Comparison of ENCODE assay signal across 20 cellular contexts in the genomic region with DNA sequence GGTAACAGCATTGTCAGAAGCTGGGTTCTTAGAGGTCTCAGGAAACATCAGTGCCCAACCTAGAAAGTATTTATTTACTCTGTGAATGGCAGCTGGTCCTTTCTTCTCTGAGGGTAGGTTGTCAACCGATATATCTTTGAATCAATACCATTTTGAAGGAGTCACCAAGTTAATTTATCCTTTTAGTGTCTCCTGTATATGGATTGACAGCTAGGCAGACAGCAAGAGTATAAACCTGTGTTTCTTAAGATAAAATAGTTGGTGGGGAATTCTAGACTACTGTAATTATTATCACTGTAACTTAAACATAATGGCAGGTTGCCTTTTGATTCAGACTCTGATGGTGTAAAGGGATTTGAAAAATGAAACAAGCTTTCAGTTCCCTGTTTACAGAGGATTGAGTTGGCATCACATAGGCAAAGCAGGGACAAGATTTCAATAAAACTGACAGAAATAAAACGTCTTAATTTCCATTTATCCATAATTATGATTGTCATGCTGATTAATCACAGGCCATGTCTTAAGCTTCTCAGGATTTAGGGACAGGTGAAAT.
"Had no signal": no experiment of that assay in that cellular context is flagged by ENCODE, and none has a peak within 500 bp of the region (broad histone marks: within the 10 kb centered on the region; RNA-seq: fewer than 3 reads in every experiment).

No MANE protein-coding gene starts in this region.

- H3K27ac ChIP-seq: cardiac muscle cell, gastrocnemius medialis, psoas muscle, right lobe of liver had no signal

- H3K27ac Mint-ChIP-seq: activated CD8-positive, alpha-beta memory T cell treated with anti-CD3 and anti-CD28 coated beads, Interleukin-2, amount 10 ng/mL, durations not matched to agents 7 days and 5 days; activated naive CD4-positive, alpha-beta T cell treated with anti-CD3 and anti-CD28 coated beads, Interleukin-2, amount 10 ng/mL, durations not matched to agents 7 days and 5 days; activated T-helper 2 cell treated with anti-CD3 and anti-CD28 coated beads, Interferon-gamma antibody, Interleukin-2, Interleukin-4, amounts not matched to agents 10 μg/mL and 5 μg/mL and 100 μg/mL, durations not matched to agents 14 hours and 24 hours and 36 hours had no signal

- H3K4me3 Mint-ChIP-seq: activated CD8-positive, alpha-beta memory T cell treated with anti-CD3 and anti-CD28 coated beads, Interleukin-2, amount 10 ng/mL, durations not matched to agents 7 days and 5 days; activated naive CD4-positive, alpha-beta T cell treated with anti-CD3 and anti-CD28 coated beads, Interleukin-2, amount 10 ng/mL, durations not matched to agents 7 days and 5 days; neural crest cell had no signal

- ATAC-seq: activated CD8-positive, alpha-beta memory T cell treated with anti-CD3 and anti-CD28 coated beads, Interleukin-2, amount 10 ng/mL, durations not matched to agents 7 days and 5 days; gastrocnemius medialis; left colon; psoas muscle; right lobe of liver; stimulated activated naive CD8-positive, alpha-beta T cell treated with anti-CD3 and anti-CD28 coated beads, Interleukin-15, Interleukin-2, amounts not matched to agents 100 U/mL and 50 U/mL, for 24 hours had no signal

- H3K36me3 ChIP-seq: cardiac muscle cell, gastrocnemius medialis, right lobe of liver had no signal

- H3K27me3 ChIP-seq: cardiac muscle cell, gastrocnemius medialis, right lobe of liver had no signal

- H3K4me1 Mint-ChIP-seq: activated CD8-positive, alpha-beta memory T cell treated with anti-CD3 and anti-CD28 coated beads, Interleukin-2, amount 10 ng/mL, durations not matched to agents 7 days and 5 days; activated naive CD4-positive, alpha-beta T cell treated with anti-CD3 and anti-CD28 coated beads, Interleukin-2, amount 10 ng/mL, durations not matched to agents 7 days and 5 days; neural crest cell had no signal

- H3K36me3 Mint-ChIP-seq: activated CD8-positive, alpha-beta memory T cell treated with anti-CD3 and anti-CD28 coated beads, Interleukin-2, amount 10 ng/mL, durations not matched to agents 7 days and 5 days; activated naive CD4-positive, alpha-beta T cell treated with anti-CD3 and anti-CD28 coated beads, Interleukin-2, amount 10 ng/mL, durations not matched to agents 7 days and 5 days had no signal

- H3K9me3 ChIP-seq: gastrocnemius medialis, psoas muscle, right lobe of liver had no signal

- H3K9me3 Mint-ChIP-seq: activated naive CD4-positive, alpha-beta T cell treated with anti-CD3 and anti-CD28 coated beads, Interleukin-2, amount 10 ng/mL, durations not matched to agents 7 days and 5 days; activated T-helper 2 cell treated with anti-CD3 and anti-CD28 coated beads, Interferon-gamma antibody, Interleukin-2, Interleukin-4, amounts not matched to agents 10 μg/mL and 5 μg/mL and 100 μg/mL, durations not matched to agents 14 hours and 24 hours and 36 hours; neural crest cell had no signal

- DNase-seq: activated CD4-positive, alpha-beta T cell treated with anti-CD3 and anti-CD28 coated beads for 1 hour; activated CD4-positive, alpha-beta T cell treated with anti-CD3 and anti-CD28 coated beads, Interleukin-2, amount 50 U/mL, for 48 hours; activated CD8-positive, alpha-beta memory T cell treated with anti-CD3 and anti-CD28 coated beads, Interleukin-2, amount 10 ng/mL, durations not matched to agents 7 days and 5 days; activated naive CD4-positive, alpha-beta T cell treated with anti-CD3 and anti-CD28 coated beads, Interleukin-2, amount 10 ng/mL, durations not matched to agents 7 days and 5 days; activated T-cell treated with anti-CD3 and anti-CD28 coated beads, Interleukin-2, amount 50 U/mL, for 1 hour; erythroblast; gastrocnemius medialis; left colon; midbrain; psoas muscle; right lobe of liver; stimulated activated CD4-positive, alpha-beta T cell treated with anti-CD3 and anti-CD28 coated beads, Interleukin-4, amount 100 ng/mL, for 4 hours; stimulated activated CD8-positive, alpha-beta memory T cell treated with anti-CD3 and anti-CD28 coated beads, Interleukin-4, amount 100 ng/mL, for 48 hours; stimulated activated naive CD8-positive, alpha-beta T cell treated with anti-CD3 and anti-CD28 coated beads, Interleukin-15, Interleukin-2, amounts not matched to agents 100 U/mL and 50 U/mL, for 24 hours; trophoblast cell had no signal

- H3K4me1 ChIP-seq: gastrocnemius medialis, psoas muscle, right lobe of liver had no signal

- H3K4me3 ChIP-seq: cardiac muscle cell, gastrocnemius medialis, lung, psoas muscle, right lobe of liver, smooth muscle cell had no signal

- H3K27me3 Mint-ChIP-seq: activated CD8-positive, alpha-beta memory T cell treated with anti-CD3 and anti-CD28 coated beads, Interleukin-2, amount 10 ng/mL, durations not matched to agents 7 days and 5 days; activated naive CD4-positive, alpha-beta T cell treated with anti-CD3 and anti-CD28 coated beads, Interleukin-2, amount 10 ng/mL, durations not matched to agents 7 days and 5 days had no signal
